1 cellular context compared by ENCODE assay signal in the genomic region with DNA sequence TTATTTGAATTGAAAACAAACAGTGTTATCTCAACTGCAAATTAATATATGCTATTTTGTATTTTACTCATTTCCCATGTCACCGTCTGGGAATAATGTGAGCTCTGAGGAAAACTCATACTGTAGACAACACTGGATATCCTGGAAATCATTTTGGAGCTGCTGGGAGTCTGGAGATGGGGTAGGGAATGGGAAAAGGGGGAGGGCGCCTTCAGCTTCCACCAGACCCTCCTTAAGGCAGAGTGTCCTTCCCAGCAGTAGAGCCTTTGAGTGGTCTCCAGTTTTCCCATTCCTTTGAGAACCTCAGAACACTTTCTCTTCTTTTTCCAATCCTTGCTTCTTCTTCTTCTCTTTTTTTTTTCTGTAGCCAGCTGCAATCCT.
TF ChIP-seq lines count a peak whose summit lies in the region.

No MANE protein-coding gene starts in this region.

TF ChIP-seq in endothelial cell of umbilical vein, 7 proteins besides CTCF, POLR2A, EP300 and RAD21:
- TF ChIP-seq POLR2AphosphoS5 (IDR thresholded peaks at IDR 0.05; ENCODE audit: insufficient read depth, low read depth, low read length) (no peak), MYC (IDR thresholded peaks at IDR 0.05; ENCODE audit: low read depth, low read length) (no peak)
